Comparison of ENCODE assay signal across 9 cellular contexts in the genomic region with DNA sequence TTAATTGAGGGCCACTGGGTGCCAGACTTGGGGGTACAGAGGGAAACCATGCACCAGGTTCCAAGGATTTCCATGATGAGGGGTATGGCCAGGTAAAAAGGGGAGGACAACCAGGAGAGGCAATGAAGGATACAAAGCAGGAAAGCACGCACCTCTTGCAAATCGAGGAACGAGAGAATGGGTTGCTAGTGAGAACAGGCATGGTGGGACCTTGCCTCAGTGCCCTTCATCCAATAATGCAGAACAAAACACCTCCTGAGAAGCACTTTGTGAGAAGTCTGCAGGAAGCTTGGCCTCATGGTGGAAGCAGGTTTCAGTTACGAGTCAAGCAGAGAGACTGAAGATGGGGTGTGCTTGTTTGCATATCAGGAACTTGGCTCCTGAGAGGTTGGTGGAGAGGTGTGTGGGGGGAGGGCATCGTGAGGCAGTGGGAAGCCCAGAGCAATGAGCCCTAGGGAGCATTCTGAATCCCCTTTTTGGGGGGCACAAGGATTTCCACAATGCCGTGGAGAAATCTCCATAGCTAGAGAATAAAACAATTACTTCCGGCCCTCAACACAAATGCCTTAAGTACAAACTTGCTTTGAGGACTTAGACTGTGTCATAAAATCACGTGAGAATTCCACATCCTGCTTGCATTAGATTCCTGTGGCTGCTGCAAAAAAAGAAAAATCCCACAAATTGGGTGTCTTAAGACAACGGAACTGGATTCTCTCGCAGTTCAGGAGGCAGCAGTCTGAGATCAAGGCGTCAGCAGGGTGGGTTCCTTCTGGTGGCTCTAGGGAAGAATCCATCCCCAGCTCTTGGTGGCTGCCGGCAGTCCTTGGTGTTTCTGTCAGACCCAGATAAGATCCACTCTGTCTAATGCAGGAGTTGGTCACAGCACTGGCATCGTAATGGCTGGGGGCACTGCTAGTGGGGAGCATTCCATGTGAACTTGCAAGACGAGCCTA. TPM values are rescaled to one million over a fixed set of nuclear protein-coding genes. Genes with fewer than 3 reads are reported as not detected.
DNase-seq lines count a peak whose midpoint lies in the region; ATAC-seq and TF ChIP-seq lines count a peak whose summit lies in the region.
"Had no signal": no experiment of that assay in that cellular context is flagged by ENCODE, and none has a peak within 500 bp of the region (broad histone marks: within the 10 kb centered on the region; RNA-seq: fewer than 3 reads in every experiment).

No MANE protein-coding gene starts in this region.

- H3K36me3 Mint-ChIP-seq in endodermal cell (ENCODE audit: low read depth) (no peaks in the 10 kb centered on the region), neural progenitor cell (no peaks in the 10 kb centered on the region)

- H3K4me1 ChIP-seq in endodermal cell (ENCODE audit: control insufficient read depth, insufficient read depth, low read length) (no peaks in the 10 kb centered on the region), neural progenitor cell (peaks cover 7% of the 10 kb centered on the region)

- peaks cover 3% of the 10 kb centered on the region for H3K27me3 Mint-ChIP-seq in endodermal cell (ENCODE audit: insufficient read depth)
- peaks cover 6% of the 10 kb centered on the region for H3K27me3 Mint-ChIP-seq in neural progenitor cell (ENCODE audit: insufficient read depth, low read depth)

- 74 to 79% methylated on average over 14 of the region's 14 CpGs for WGBS in endodermal cell (ENCODE audit: insufficient coverage in 1 of 2, insufficient read length in 1 of 2), 2 experiments

- H3K27me3 ChIP-seq in endodermal cell (ENCODE audit: control insufficient read depth, insufficient read depth, low read length, poor library complexity, severe bottlenecking), result no peaks in the 10 kb centered on the region
- H3K27me3 ChIP-seq in neural progenitor cell, result no peaks in the 10 kb centered on the region

- H3K4me3 Mint-ChIP-seq in endodermal cell (no peak overlapping the region), neural progenitor cell (no peak overlapping the region)
- H3K4me3 Mint-ChIP-seq: nephron had no signal

- ATAC-seq in HG03159 (IDR thresholded peaks at IDR 0.05; ENCODE audit: unreplicated experiment) (no peak), GM21360 (IDR thresholded peaks at IDR 0.05; ENCODE audit: unreplicated experiment) (no peak)

- no peaks in the 10 kb centered on the region for H3K79me2 ChIP-seq in neural progenitor cell (ENCODE audit: low read depth)

- peak overlapping the region; percentile 93 for H2AFZ ChIP-seq in neural progenitor cell (replicated peaks)

- H3K4me3 ChIP-seq in endodermal cell (ENCODE audit: low read length) (no peak overlapping the region), neural progenitor cell (no peak overlapping the region)

- no peaks in the 10 kb centered on the region for H3F3A ChIP-seq in neural progenitor cell (ENCODE audit: low read depth)

- H3K9me3 ChIP-seq in endodermal cell (ENCODE audit: control insufficient read depth, low read length), result no peaks in the 10 kb centered on the region
- H3K9me3 ChIP-seq in neural progenitor cell (ENCODE audit: low read depth), result no peaks in the 10 kb centered on the region

- H3K4me1 Mint-ChIP-seq in endodermal cell, result peaks cover 12% of the 10 kb centered on the region
- peaks cover 24% of the 10 kb centered on the region for H3K4me1 Mint-ChIP-seq in neural progenitor cell
- H3K4me1 Mint-ChIP-seq: nephron had no signal

- no peaks in the 10 kb centered on the region for H3K36me3 ChIP-seq in endodermal cell (ENCODE audit: control insufficient read depth, insufficient read depth, low read length)
- H3K36me3 ChIP-seq in neural progenitor cell, result no peaks in the 10 kb centered on the region

- H4K20me1 ChIP-seq in neural progenitor cell (ENCODE audit: low read depth), result no peaks in the 10 kb centered on the region

- no peak overlapping the region for H3K27ac Mint-ChIP-seq in endodermal cell
- H3K27ac Mint-ChIP-seq in neural progenitor cell, result peak overlapping the region; percentile 60
- H3K27ac Mint-ChIP-seq: nephron had no signal

- H3K4me2 ChIP-seq in neural progenitor cell, result peak overlapping the region; percentile 52

- peak; percentile 65 for DNase-seq in ELF-1 (ENCODE audit: low read depth, low spot score)
- peak; percentile 83 for DNase-seq in NCI-H226
- DNase-seq in endodermal cell, result peak; percentile 75
- peak; percentile 36 for DNase-seq in neural progenitor cell (ENCODE audit: low spot score)
- DNase-seq in COR-L47 (lab: John Stamatoyannopoulos, UW), result no peak
- DNase-seq in activated gamma-delta T cell treated with Interleukin-2 at 50 U/mL for 16 hours, result no peak

- no peak for TF ChIP-seq CTCF in endodermal cell (conservative IDR thresholded peaks at IDR 0.05)
- no peak for TF ChIP-seq CTCF in neural progenitor cell (IDR thresholded peaks at IDR 0.05)

- no peaks in the 10 kb centered on the region for H3K9me3 Mint-ChIP-seq in endodermal cell
- peaks cover 2% of the 10 kb centered on the region for H3K9me3 Mint-ChIP-seq in neural progenitor cell
- H3K9me3 Mint-ChIP-seq: nephron had no signal

- H3K9ac ChIP-seq in endodermal cell (ENCODE audit: extremely low read depth, low read length, poor library complexity, severe bottlenecking), result no peak overlapping the region
- no peak overlapping the region for H3K9ac ChIP-seq in neural progenitor cell

- no peak overlapping the region for H3K27ac ChIP-seq in endodermal cell (ENCODE audit: low read depth, low read length)
- no peak overlapping the region for H3K27ac ChIP-seq in neural progenitor cell

RNA-seq across cellular contexts. Expression of gene BACE2, which starts 54.9 kb away (rescaled TPM):
- 10 to 100 TPM in 1 of 2 donors, 1 to 10 TPM in 1; 9.1 to 16.7 TPM for total RNA-seq in endodermal cell
- polyA plus RNA-seq in endodermal cell (2013, experiment 1 of 2), result 11.3 TPM
- 8.9 TPM for polyA plus RNA-seq in endodermal cell (2013, experiment 2 of 2)
- 0.15 and 0.71 TPM in 2 replicates for total RNA-seq in neural progenitor cell (ENCODE audit: low replicate concordance)

Comparison
In these comparisons a context has a peak if more than half of its experiments do, and no peak if none do; other contexts are left out.
1. DNase-seq: peak in ELF-1 (single experiment), NCI-H226 (single experiment), endodermal cell (single experiment) and neural progenitor cell (single experiment); none in COR-L47 (single experiment) and activated gamma-delta T cell treated with Interleukin-2 at 50 U/mL for 16 hours (single experiment).